8 cellular contexts compared by ENCODE assay signal in genomic region chr14:106417224-106418049, GRCh38.
DNase-seq lines count a peak whose midpoint lies in the region; ATAC-seq and TF ChIP-seq lines count a peak whose summit lies in the region.

No MANE protein-coding gene starts in this region.

- H3K9me3 ChIP-seq in adrenal gland (replicated peaks in 1 of 3) (no peaks in the 10 kb centered on the region), lower lobe of right lung (no peaks in the 10 kb centered on the region)

- TF ChIP-seq CTCF in AG10803 (conservative IDR thresholded peaks at IDR 0.05; ENCODE audit: low read length), result peak; percentile 24; the same call in 1 of the 2 replicates
- TF ChIP-seq CTCF in adrenal gland (IDR thresholded peaks at IDR 0.05), result peak in 5 of 6 experiments; percentile 31 to 47 (median 38)
- TF ChIP-seq CTCF in lower lobe of right lung (IDR thresholded peaks at IDR 0.05), result peak; percentile 60

- DNase-seq in AG10803 (ENCODE audit: low read depth) (no peak), T-helper 1 cell (peak; percentile 56 to 92 (median 77)), adrenal gland (peak in 6 of 7 donors; percentile 23 to 56 (median 28)), lower lobe of right lung (peak; percentile 83), hippocampal formation (lab: John Stamatoyannopoulos, UW) (no peak)
- DNase-seq in stimulated activated naive CD8-positive, alpha-beta T cell treated with anti-CD3 and anti-CD28 coated beads, Interleukin-15, Interleukin-2, amounts not matched to agents 100 U/mL and 50 U/mL, for 24 hours, result peak; percentile 99

- peak; percentile 97 for ATAC-seq in GM18868 (IDR thresholded peaks at IDR 0.05; ENCODE audit: unreplicated experiment)
- peak; percentile 94 for ATAC-seq in HG03280 (IDR thresholded peaks at IDR 0.05; ENCODE audit: unreplicated experiment)
- ATAC-seq in lower lobe of right lung, result peak; percentile 54 to 88
- ATAC-seq in stimulated activated naive CD8-positive, alpha-beta T cell treated with anti-CD3 and anti-CD28 coated beads, Interleukin-15, Interleukin-2, amounts not matched to agents 100 U/mL and 50 U/mL, for 24 hours, result peak; percentile 92

- H3K36me3 ChIP-seq in adrenal gland (replicated peaks in 1 of 2) (no peaks in the 10 kb centered on the region), lower lobe of right lung (no peaks in the 10 kb centered on the region)

- intact Hi-C loops in adrenal gland (cut with DNase I), result no loop called here
- intact Hi-C loops in lower lobe of right lung (cut with DNase I), result no loop called here

- H3K4me3 ChIP-seq in AG10803 (ENCODE audit: low read length) (no peak overlapping the region), adrenal gland (no peak overlapping the region), lower lobe of right lung (no peak overlapping the region)

- H3K27ac ChIP-seq in adrenal gland (no peak overlapping the region), lower lobe of right lung (no peak overlapping the region)

- 60 to 88% (median 69%) methylated on average over 6 to 13 of the region's 13 CpGs for WGBS in adrenal gland, 4 donors

- H3K4me1 ChIP-seq in adrenal gland (replicated peaks in 1 of 2) (no peaks in the 10 kb centered on the region), lower lobe of right lung (no peaks in the 10 kb centered on the region)

- no peak for TF ChIP-seq POLR2A in adrenal gland (IDR thresholded peaks at IDR 0.05)

- H3K27me3 ChIP-seq in adrenal gland (no peaks in the 10 kb centered on the region), lower lobe of right lung (ENCODE audit: low read depth) (peaks cover 6% of the 10 kb centered on the region)

Comparison
In these comparisons a context has a peak if more than half of its experiments do, and no peak if none do; other contexts are left out.
1. DNase-seq: peak in T-helper 1 cell (5 of 5), adrenal gland (6 of 7), lower lobe of right lung (single experiment) and stimulated activated naive CD8-positive, alpha-beta T cell treated with anti-CD3 and anti-CD28 coated beads, Interleukin-15, Interleukin-2, amounts not matched to agents 100 U/mL and 50 U/mL, for 24 hours (single experiment); none in AG10803 (single experiment) and hippocampal formation (0 of 2).
2. Peak in every context shown above with its lines, with median percentiles within 50 percentile points of each other: CTCF ChIP-seq and ATAC-seq.